ENCODE assay signal across 9 cellular contexts in the genomic region with DNA sequence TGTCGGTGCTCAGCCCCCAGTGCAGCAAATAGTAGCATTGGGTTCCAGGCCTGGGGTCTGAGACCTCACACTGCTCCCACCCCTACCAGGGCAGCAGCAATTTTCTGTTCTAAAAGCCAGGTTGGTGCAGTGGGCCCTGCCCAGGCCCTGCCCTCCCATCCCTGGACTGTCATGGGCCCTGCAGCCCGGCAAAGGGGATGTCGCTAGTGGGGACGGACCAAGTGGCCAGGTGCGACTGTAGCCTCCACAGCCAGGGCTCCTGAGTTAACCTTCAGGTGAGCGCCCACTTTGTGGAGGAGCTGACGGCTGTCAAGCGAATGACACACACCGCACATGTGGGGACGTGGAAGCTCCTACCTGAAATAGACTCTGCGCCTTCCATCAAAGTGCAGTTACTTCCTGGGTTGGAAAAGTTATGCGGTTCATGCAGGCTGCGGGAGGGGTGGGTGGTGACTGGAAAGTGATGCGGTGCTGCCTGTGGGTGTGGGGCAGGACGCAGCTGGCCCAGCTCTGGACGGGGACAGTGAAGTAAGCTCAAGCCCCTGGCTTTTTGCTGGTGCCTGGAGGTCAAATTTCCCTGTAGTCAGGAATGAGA. TPM values are rescaled to one million over a fixed set of nuclear protein-coding genes. Genes with fewer than 3 reads are reported as not detected.
DNase-seq lines count a peak whose midpoint lies in the region; ATAC-seq and TF ChIP-seq lines count a peak whose summit lies in the region.
"Had no signal": no experiment of that assay in that cellular context is flagged by ENCODE, and none has a peak within 500 bp of the region (broad histone marks: within the 10 kb centered on the region; RNA-seq: fewer than 3 reads in every experiment).

No MANE protein-coding gene starts in this region.

- no peak for TF ChIP-seq POLR2A in thyroid gland (IDR thresholded peaks at IDR 0.05)

- no peak for ATAC-seq in activated T-cell treated with anti-CD3 and anti-CD28 coated beads, Interleukin-2, amount 50 U/mL, for 4 hours
- no peak for ATAC-seq in activated naive CD8-positive, alpha-beta T cell treated with anti-CD3 and anti-CD28 coated beads, Interleukin-2, amount 50 U/mL, for 24 hours
- no peak for ATAC-seq in GM18520 (IDR thresholded peaks at IDR 0.05; ENCODE audit: unreplicated experiment)

- TF ChIP-seq CTCF in thyroid gland (IDR thresholded peaks at IDR 0.05) = no peak

- H3K4me3 Mint-ChIP-seq in activated T-cell treated with anti-CD3 and anti-CD28 coated beads, Interleukin-2, amount 50 U/mL, for 4 hours = peak overlapping the region; percentile 78
- H3K4me3 Mint-ChIP-seq in activated naive CD8-positive, alpha-beta T cell treated with anti-CD3 and anti-CD28 coated beads, Interleukin-2, amount 50 U/mL, for 24 hours = peak overlapping the region; percentile 77

- H3K4me1 ChIP-seq in thyroid gland = peaks cover 29 to 52% of the 10 kb centered on the region in 2 donors

- intact Hi-C loops in thyroid gland (cut with DNase I) = no loop called here

- H3K4me3 ChIP-seq in thyroid gland (replicated peaks in 1 of 3) = peak overlapping the region in 1 of 3 donors; percentile 93

- 60 to 88% methylated on average over 2 to 14 of the region's 16 CpGs for whole genome bisulfite sequencing in thyroid gland, 2 donors

- H3K9me3 ChIP-seq in thyroid gland = no peaks in the 10 kb centered on the region

- H3K27me3 Mint-ChIP-seq in activated T-cell treated with anti-CD3 and anti-CD28 coated beads, Interleukin-2, amount 50 U/mL, for 4 hours (ENCODE audit: low read depth) = no peaks in the 10 kb centered on the region
- H3K27me3 Mint-ChIP-seq in activated naive CD8-positive, alpha-beta T cell treated with anti-CD3 and anti-CD28 coated beads, Interleukin-2, amount 50 U/mL, for 24 hours = no peaks in the 10 kb centered on the region

- no peak overlapping the region for H3K27ac Mint-ChIP-seq in activated naive CD8-positive, alpha-beta T cell treated with anti-CD3 and anti-CD28 coated beads, Interleukin-2, amount 50 U/mL, for 24 hours

- DNase-seq in activated T-cell treated with anti-CD3 and anti-CD28 coated beads, Interleukin-2, amount 50 U/mL, for 4 hours = no peak
- DNase-seq in activated T-cell treated with anti-CD3 and anti-CD28 coated beads for 4 hours (no peak), thyroid gland (no peak), NCI-H1048 (lab: John Stamatoyannopoulos, UW) (no peak), OCI-M2 (lab: John Stamatoyannopoulos, UW; ENCODE audit: unreplicated experiment) (no peak)
- DNase-seq in activated naive CD8-positive, alpha-beta T cell treated with anti-CD3 and anti-CD28 coated beads, Interleukin-2, amount 50 U/mL, for 24 hours = no peak
- DNase-seq: DMS153 had no signal

- no peaks in the 10 kb centered on the region for H3K36me3 Mint-ChIP-seq in activated T-cell treated with anti-CD3 and anti-CD28 coated beads, Interleukin-2, amount 50 U/mL, for 4 hours (ENCODE audit: insufficient read depth)
- peaks cover 5% of the 10 kb centered on the region for H3K36me3 Mint-ChIP-seq in activated naive CD8-positive, alpha-beta T cell treated with anti-CD3 and anti-CD28 coated beads, Interleukin-2, amount 50 U/mL, for 24 hours (ENCODE audit: low read depth)

- H3K27me3 ChIP-seq in layer of hippocampus (ENCODE audit: control insufficient read depth, insufficient read depth, low read length) (no peaks in the 10 kb centered on the region), thyroid gland (no peaks in the 10 kb centered on the region)

- peaks cover 52% of the 10 kb centered on the region for H3K4me1 Mint-ChIP-seq in activated T-cell treated with anti-CD3 and anti-CD28 coated beads, Interleukin-2, amount 50 U/mL, for 4 hours (ENCODE audit: low read depth)
- peaks cover 51% of the 10 kb centered on the region for H3K4me1 Mint-ChIP-seq in activated naive CD8-positive, alpha-beta T cell treated with anti-CD3 and anti-CD28 coated beads, Interleukin-2, amount 50 U/mL, for 24 hours

- peak overlapping the region; percentile 97 for H3K27ac ChIP-seq in layer of hippocampus (ENCODE audit: low read depth, low read length)
- peak overlapping the region in 2 of 3 donors; percentile 27 to 32 for H3K27ac ChIP-seq in thyroid gland

- no peaks in the 10 kb centered on the region for H3K9me3 Mint-ChIP-seq in activated T-cell treated with anti-CD3 and anti-CD28 coated beads, Interleukin-2, amount 50 U/mL, for 4 hours
- no peaks in the 10 kb centered on the region for H3K9me3 Mint-ChIP-seq in activated naive CD8-positive, alpha-beta T cell treated with anti-CD3 and anti-CD28 coated beads, Interleukin-2, amount 50 U/mL, for 24 hours

- no peaks in the 10 kb centered on the region for H3K36me3 ChIP-seq in thyroid gland

RNA-seq across cellular contexts. Expression of a gene that starts 1.5 kb away (rescaled TPM):
- total RNA-seq in activated T-cell treated with anti-CD3 and anti-CD28 coated beads, Interleukin-2, amount 50 U/mL, for 4 hours = 10 to 100 TPM; 51.8 to 54.9 (median 54.5) TPM
- 10 to 100 TPM; 35.1 to 54.7 (median 42.5) TPM for total RNA-seq in thyroid gland

RNA-seq across cellular contexts. Expression of a gene that starts 33.1 kb away (rescaled TPM):
- 1 to 10 TPM in 1 of 3 donors, under 1 TPM in 2; 0.66 to 1.2 (median 0.69) TPM for total RNA-seq in activated T-cell treated with anti-CD3 and anti-CD28 coated beads, Interleukin-2, amount 50 U/mL, for 4 hours
- total RNA-seq in thyroid gland = 10 to 100 TPM; 13.6 to 26.2 (median 18.9) TPM

Comparison
In these comparisons a context has a peak if more than half of its experiments do, and no peak if none do; other contexts are left out.
1. RNA of a gene that starts 33.1 kb away (total RNA-seq): 13.6 to 26.2 TPM in thyroid gland; 0.66 to 1.2 TPM in activated T-cell treated with anti-CD3 and anti-CD28 coated beads, Interleukin-2, amount 50 U/mL, for 4 hours; every median in the first group is over 4 times any median in the second.